Comparison of ENCODE assay signal across 8 cellular contexts in genomic region chr15:75647370-75648155, GRCh38. TPM values are rescaled to one million over a fixed set of nuclear protein-coding genes. Genes with fewer than 3 reads are reported as not detected.
DNase-seq lines count a peak whose midpoint lies in the region; ATAC-seq and TF ChIP-seq lines count a peak whose summit lies in the region.

TSS of gene SNX33 (plus strand) at chr15:75647912. CDS start at chr15:75649103, 1,191 bp downstream.

- H3K23me2 ChIP-seq in H9 (ENCODE audit: insufficient read length, low read depth, low read length, poor library complexity, severe bottlenecking), result peaks cover 17% of the 10 kb centered on the region

- H3K79me1 ChIP-seq in H9 (ENCODE audit: insufficient read depth, low read depth, low read length, poor library complexity, severe bottlenecking), result no peaks in the 10 kb centered on the region

- H3K9me3 Mint-ChIP-seq in H9, result no peaks in the 10 kb centered on the region
- H3K9me3 Mint-ChIP-seq in naive thymus-derived CD4-positive, alpha-beta T cell, result no peaks in the 10 kb centered on the region
- no peaks in the 10 kb centered on the region for H3K9me3 Mint-ChIP-seq in stimulated activated naive CD8-positive, alpha-beta T cell treated with anti-CD3 and anti-CD28 coated beads, Interleukin-15, amount 100 ng/mL, for 72 hours

- H3K14ac ChIP-seq in H9 (ENCODE audit: insufficient read depth, low read length), result peak within 1 kb of the TSS; percentile 59

- peaks cover 47 to 50% of the 10 kb centered on the region in 2 experiments for H3K4me1 Mint-ChIP-seq in H9
- H3K4me1 Mint-ChIP-seq in naive thymus-derived CD4-positive, alpha-beta T cell, result peaks cover 12 to 49% (median 38%) of the 10 kb centered on the region in 7 donors
- peaks cover 56% of the 10 kb centered on the region for H3K4me1 Mint-ChIP-seq in stimulated activated naive CD8-positive, alpha-beta T cell treated with anti-CD3 and anti-CD28 coated beads, Interleukin-15, amount 100 ng/mL, for 72 hours

- WGBS in H9 (ENCODE audit: extremely low coverage, insufficient read length, low lambda C conversion rate), result no CpG with 5 or more reads among the region's 76 CpGs

- no TSS peak for BruUV-seq in Panc1 (replicated peaks; lab: Mats Ljungman, UMichigan)

- H2BK15ac ChIP-seq in H9 (ENCODE audit: low read depth, low read length), result no peak within 1 kb of the TSS; the same call in 1 of the 2 replicates

- H3K18ac ChIP-seq in H9 (ENCODE audit: insufficient read length, low read depth, low read length), result peak within 1 kb of the TSS; percentile 61

- H3K9ac ChIP-seq in H9 (ENCODE audit: extremely low read depth, insufficient read length, low read length), result peak within 1 kb of the TSS; percentile 86

- no peak within 1 kb of the TSS for H3T11ph ChIP-seq in H9 (ENCODE audit: low read length)

- peaks cover 23% of the 10 kb centered on the region for H3K27me3 Mint-ChIP-seq in H9 (ENCODE audit: low read depth)
- H3K27me3 Mint-ChIP-seq in naive thymus-derived CD4-positive, alpha-beta T cell, result peaks cover 0 to 9% (median 0%) of the 10 kb centered on the region in 5 donors
- H3K27me3 Mint-ChIP-seq in stimulated activated naive CD8-positive, alpha-beta T cell treated with anti-CD3 and anti-CD28 coated beads, Interleukin-15, amount 100 ng/mL, for 72 hours, result no peaks in the 10 kb centered on the region

- peaks cover 10 to 31% (median 26%) of the 10 kb centered on the region in 3 experiments for H3K36me3 Mint-ChIP-seq in H9 (ENCODE audit: insufficient read depth in 1 of 3, low read depth in 3 of 3)
- H3K36me3 Mint-ChIP-seq in naive thymus-derived CD4-positive, alpha-beta T cell, result no peaks in the 10 kb centered on the region

- POLR2A ChIA-PET in Panc1 (lab: Charles Lee), result interaction anchor here (0.6 to 1.1 kb wide), 4 partner anchors 9 to 196 kb away, joined by 3 to 4 read pairs (median 4); partner anchors contain the start of gene SIN3A
- POLR2A ChIA-PET in naive thymus-derived CD4-positive, alpha-beta T cell (lab: Charles Lee), result interaction anchor here (0.5 to 2.3 kb wide), 9 partner anchors 10 to 280 kb away, joined by 3 to 17 read pairs (median 4); partner anchors contain the start of genes MAN2C1, SIN3A and SNUPN

- TF ChIP-seq CTCF in C4-2B (conservative IDR thresholded peaks at IDR 0.05) (no peak; the same call in 1 of the 2 replicates), H9 (conservative IDR thresholded peaks at IDR 0.05) (peak; percentile 61), Panc1 (IDR thresholded peaks at IDR 0.05) (no peak; the same call in 1 of the 2 replicates), fibroblast of the aortic adventitia (IDR thresholded peaks at IDR 0.05; ENCODE audit: insufficient read depth, low read length) (peak; percentile 45)

- no peak within 1 kb of the TSS for H2AK5ac ChIP-seq in H9 (ENCODE audit: insufficient read length, low read length)

- CTCF ChIA-PET in Panc1 (lab: Charles Lee), result interaction anchor here (0.7 to 1.4 kb wide), 7 partner anchors 9 to 280 kb away, joined by 3 to 14 read pairs (median 9); partner anchors contain the start of genes MAN2C1 and PTPN9
- CTCF ChIA-PET in naive thymus-derived CD4-positive, alpha-beta T cell (lab: Charles Lee), result interaction anchor here (0.5 to 1.6 kb wide), 6 partner anchors 37 to 1243 kb away, joined by 3 to 9 read pairs (median 3); partner anchors contain the start of gene MAN2C1

- H3K4me2 ChIP-seq in H9 (ENCODE audit: insufficient read depth, insufficient read length, low read length), result peak within 1 kb of the TSS; percentile 86

- H2AFZ ChIP-seq in H9 (ENCODE audit: low read length), result no peak within 1 kb of the TSS

- H3K27ac ChIP-seq in C4-2B (peak within 1 kb of the TSS; percentile 89), H9 (ENCODE audit: insufficient read length, low read depth, low read length) (peak within 1 kb of the TSS; percentile 43), Panc1 (ENCODE audit: low read length) (peak within 1 kb of the TSS; percentile 81)
- peak within 1 kb of the TSS; percentile 68 for H3K27ac ChIP-seq in naive thymus-derived CD4-positive, alpha-beta T cell (ENCODE audit: low read depth, low read length)

- H3K27me3 ChIP-seq in H9 (ENCODE audit: insufficient read depth, low read length), result peaks cover 4% of the 10 kb centered on the region; the same call in 1 of the 2 replicates
- H3K27me3 ChIP-seq in Panc1 (ENCODE audit: control insufficient read depth, insufficient read depth, low read length), result no peaks in the 10 kb centered on the region
- no peaks in the 10 kb centered on the region for H3K27me3 ChIP-seq in naive thymus-derived CD4-positive, alpha-beta T cell (ENCODE audit: control insufficient read depth in 2 of 2, insufficient read depth in 2 of 2, low read length in 2 of 2)

- in situ Hi-C loops in Panc1 (cut with HindIII; ENCODE audit: low pct_unique_long_range_greater_than_20kb, low sequenced_read_pairs), result no loop called here

- no peaks in the 10 kb centered on the region for H3K9me3 ChIP-seq in H9 (ENCODE audit: control insufficient read depth, low read depth, low read length)
- no peaks in the 10 kb centered on the region for H3K9me3 ChIP-seq in Panc1 (ENCODE audit: control insufficient read depth, insufficient read depth, low read depth, low read length)
- no peaks in the 10 kb centered on the region for H3K9me3 ChIP-seq in naive thymus-derived CD4-positive, alpha-beta T cell (ENCODE audit: control insufficient read depth in 2 of 3, low read length in 3 of 3)

- H3K4me3 ChIP-seq in Panc1 (ENCODE audit: low read depth in 2 of 2, low read length in 2 of 2) (peak within 1 kb of the TSS; percentile 76 to 80), fibroblast of the aortic adventitia (ENCODE audit: low read depth, low read length) (peak within 1 kb of the TSS; percentile 86)
- peak within 1 kb of the TSS; percentile 82 for H3K4me3 ChIP-seq in naive thymus-derived CD4-positive, alpha-beta T cell (ENCODE audit: low read length)

- H2BK5ac ChIP-seq in H9 (ENCODE audit: insufficient read length, low read length), result no peak within 1 kb of the TSS

- peaks cover 9% of the 10 kb centered on the region; the same call in 1 of the 2 replicates for H3K79me2 ChIP-seq in H9 (ENCODE audit: insufficient read depth, low read length)

- ATAC-seq in Panc1, result peak; percentile 87
- ATAC-seq in naive thymus-derived CD4-positive, alpha-beta T cell, result peak; percentile 71
- ATAC-seq in stimulated activated naive CD8-positive, alpha-beta T cell treated with anti-CD3 and anti-CD28 coated beads, Interleukin-15, amount 100 ng/mL, for 72 hours, result peak; percentile 70
- ATAC-seq in GM19328 (IDR thresholded peaks at IDR 0.05; ENCODE audit: unreplicated experiment), result no peak

- H3K4me3 Mint-ChIP-seq in H9, result peak within 1 kb of the TSS; percentile 93 to 97
- H3K4me3 Mint-ChIP-seq in naive thymus-derived CD4-positive, alpha-beta T cell, result peak within 1 kb of the TSS; percentile 80 to 91 (median 86)
- peak within 1 kb of the TSS; percentile 88 to 89 for H3K4me3 Mint-ChIP-seq in stimulated activated naive CD8-positive, alpha-beta T cell treated with anti-CD3 and anti-CD28 coated beads, Interleukin-15, amount 100 ng/mL, for 72 hours

- DNase-seq in H9, result peak; percentile 90
- DNase-seq in Panc1 (ENCODE audit: low read depth, low spot score), result no peak
- peak; percentile 86 for DNase-seq in activated effector memory CD4-positive, alpha-beta T cell treated with anti-CD3 and anti-CD28 coated beads, Interleukin-2, amount 50 U/mL, for 16 hours
- peak; percentile 89 for DNase-seq in fibroblast of the aortic adventitia (ENCODE audit: low read depth)
- peak; percentile 24 to 73 (median 43) for DNase-seq in naive thymus-derived CD4-positive, alpha-beta T cell
- peak; percentile 50 to 59 for DNase-seq in stimulated activated naive CD8-positive, alpha-beta T cell treated with anti-CD3 and anti-CD28 coated beads, Interleukin-15, amount 100 ng/mL, for 72 hours

- peaks cover 3% of the 10 kb centered on the region; the same call in 1 of the 2 replicates for H3K4me1 ChIP-seq in H9 (ENCODE audit: insufficient read depth, low read length)
- peaks cover 31% of the 10 kb centered on the region for H3K4me1 ChIP-seq in Panc1 (ENCODE audit: control insufficient read depth, insufficient read depth, low read length)
- H3K4me1 ChIP-seq in naive thymus-derived CD4-positive, alpha-beta T cell (ENCODE audit: control insufficient read depth in 2 of 2, insufficient read depth in 2 of 2, low read length in 2 of 2), result peaks cover 6 to 18% of the 10 kb centered on the region in 2 donors

- no peak within 1 kb of the TSS; the same call in 1 of the 2 replicates for H3K4ac ChIP-seq in H9 (ENCODE audit: low read depth, low read length)

- no peak within 1 kb of the TSS for H4K5ac ChIP-seq in H9 (ENCODE audit: insufficient read length, low read depth, low read length)

- H4K20me1 ChIP-seq in H9 (ENCODE audit: control insufficient read depth, insufficient read depth, insufficient read length), result no peaks in the 10 kb centered on the region

- H2BK20ac ChIP-seq in H9 (ENCODE audit: low read depth, low read length, poor library complexity, severe bottlenecking), result no peak within 1 kb of the TSS

- peak within 1 kb of the TSS; percentile 98 to 99 (median 98) for H3K27ac Mint-ChIP-seq in H9
- peak within 1 kb of the TSS; percentile 44 to 88 (median 79) for H3K27ac Mint-ChIP-seq in naive thymus-derived CD4-positive, alpha-beta T cell
- peak within 1 kb of the TSS in 1 of 2 donors; percentile 52 for H3K27ac Mint-ChIP-seq in stimulated activated naive CD8-positive, alpha-beta T cell treated with anti-CD3 and anti-CD28 coated beads, Interleukin-15, amount 100 ng/mL, for 72 hours

- no peak within 1 kb of the TSS for H4K8ac ChIP-seq in H9 (replicated peaks; ENCODE audit: insufficient read length, low read depth, low read length)

- H2BK120ac ChIP-seq in H9 (ENCODE audit: low read depth, low read length, poor library complexity, severe bottlenecking), result no peak within 1 kb of the TSS

- no peaks in the 10 kb centered on the region for H3K36me3 ChIP-seq in Panc1 (ENCODE audit: control insufficient read depth, insufficient read depth, low read length)
- no peaks in the 10 kb centered on the region for H3K36me3 ChIP-seq in naive thymus-derived CD4-positive, alpha-beta T cell (ENCODE audit: control insufficient read depth in 2 of 3, insufficient read depth in 3 of 3, low read length in 3 of 3)

- intact Hi-C loops in Panc1 (cut with micrococcal nuclease; ENCODE audit: unreplicated experiment), result no loop called here
- intact Hi-C loops in naive thymus-derived CD4-positive, alpha-beta T cell (cut with micrococcal nuclease), result loop anchor here (1.0 to 10.0 kb wide), 4 partner anchors 8 to 1033 kb away; partner anchors contain the start of genes CLK3 (in 1 of the 2), CSK (in 1 of the 2) and FBXO22 (in 1 of the 2)

- H2BK12ac ChIP-seq in H9 (ENCODE audit: insufficient read length, low read depth, low read length), result no peak within 1 kb of the TSS

- no peak within 1 kb of the TSS for H3K23ac ChIP-seq in H9 (ENCODE audit: insufficient read length, low read depth, low read length)

- H4K91ac ChIP-seq in H9 (ENCODE audit: insufficient read length, low read depth, low read length), result no peak within 1 kb of the TSS

- H3K56ac ChIP-seq in H9 (ENCODE audit: insufficient read length, low read depth, low read length), result no peak within 1 kb of the TSS

RNA-seq across cellular contexts. Expression of gene SNX33, which starts in this region (rescaled TPM):
- 17.7 and 18.7 TPM in 2 replicates for total RNA-seq in H9 (2021)
- total RNA-seq in Panc1 (2021; ENCODE audit: unreplicated experiment), result 17.0 TPM
- 19.5 TPM for polyA plus RNA-seq in Panc1 (2012; ENCODE audit: insufficient read length)
- total RNA-seq in fibroblast of the aortic adventitia (ENCODE audit: low replicate concordance), result 27.8 and 35.2 TPM in 2 replicates
- 1 to 10 TPM in 4 of 5 experiments, under 1 TPM in 1; 0.94 to 3.4 (median 1.4) TPM for total RNA-seq in naive thymus-derived CD4-positive, alpha-beta T cell
- under 1 TPM; 0.13 to 0.22 TPM for polyA plus RNA-seq in naive thymus-derived CD4-positive, alpha-beta T cell

Comparison
In these comparisons a context has a peak if more than half of its experiments do, and no peak if none do; other contexts are left out.
1. CTCF ChIP-seq: peak in H9 (single experiment) and fibroblast of the aortic adventitia (single experiment); none in C4-2B (single experiment) and Panc1 (single experiment).
2. Peak in every context shown above with its lines, with median percentiles within 50 percentile points of each other: H3K27ac ChIP-seq, H3K4me3 Mint-ChIP-seq and H3K4me3 ChIP-seq.